Comparison of ENCODE assay signal across 8 cellular contexts in the genomic region with DNA sequence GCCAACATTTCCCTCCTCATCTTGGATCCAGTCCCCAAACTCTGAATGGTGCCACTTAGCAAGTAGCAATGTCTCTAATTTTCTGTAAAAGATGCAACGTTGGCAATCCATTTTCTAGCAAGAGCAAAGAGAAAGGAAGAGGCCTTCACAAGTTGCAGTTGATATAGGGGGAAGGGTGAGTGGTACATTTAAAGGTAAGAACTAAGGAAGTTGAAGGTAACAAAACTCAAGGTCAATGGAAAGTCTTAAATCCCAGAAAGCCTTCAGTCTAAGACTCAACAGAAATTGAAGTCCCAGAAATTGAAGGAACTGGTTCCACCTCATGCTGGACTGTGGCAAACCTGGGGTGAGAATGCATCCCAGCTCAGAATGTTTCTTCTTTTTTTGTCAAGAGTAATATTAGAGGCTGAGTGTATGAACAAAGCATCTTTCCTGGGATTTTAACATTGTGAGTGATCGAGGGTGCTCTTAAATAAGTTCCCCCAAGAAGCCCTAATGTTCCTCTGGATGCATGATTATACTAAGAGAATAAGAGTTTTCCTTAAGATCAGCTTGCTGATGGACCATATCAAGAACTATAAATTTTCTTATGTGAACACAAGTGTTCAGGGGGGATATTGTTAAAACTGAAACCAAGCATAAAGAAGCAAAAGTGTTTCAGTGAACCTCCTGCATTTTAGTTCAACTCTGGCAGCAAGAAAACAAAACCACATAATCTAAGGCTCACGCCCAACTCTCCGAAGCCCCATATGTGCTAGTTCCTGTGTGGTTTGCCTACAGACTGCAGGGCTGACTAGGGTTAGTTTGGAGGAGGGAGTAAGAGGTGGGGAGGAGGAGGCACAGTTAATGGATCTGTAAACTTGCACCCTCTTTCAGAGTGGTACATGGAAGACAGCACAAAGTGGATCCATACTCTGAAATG. TPM values are rescaled to one million over a fixed set of nuclear protein-coding genes. Genes with fewer than 3 reads are reported as not detected.
DNase-seq lines count a peak whose midpoint lies in the region; ATAC-seq and TF ChIP-seq lines count a peak whose summit lies in the region.

A gene (plus strand): TSS at position 779 of the 922 bp plus-strand sequence. CDS start 46,023 bp downstream, outside the sequence.

- WGBS in urinary bladder = 71% methylated on average over 4 of the region's 4 CpGs

- H3K4me3 ChIP-seq in urinary bladder (ENCODE audit: low read depth, low read length) = peak within 1 kb of the TSS; percentile 22
- H3K4me3 ChIP-seq in breast epithelium = no peak within 1 kb of the TSS

- TF ChIP-seq CTCF in breast epithelium (IDR thresholded peaks at IDR 0.05) (no peak), WTC11 (IDR thresholded peaks at IDR 0.05) (no peak)

- H3K4me3 Mint-ChIP-seq in activated naive CD8-positive, alpha-beta T cell treated with anti-CD3 and anti-CD28 coated beads for 36 hours = peak within 1 kb of the TSS; percentile 87
- H3K4me3 Mint-ChIP-seq in WTC11 = no peak within 1 kb of the TSS

- intact Hi-C loops in breast epithelium (cut with DNase I; ENCODE audit: low total_unique reads) = no loop called here

- H3K27me3 Mint-ChIP-seq in activated naive CD8-positive, alpha-beta T cell treated with anti-CD3 and anti-CD28 coated beads for 36 hours = no peaks in the 10 kb centered on the region
- peaks cover 3% of the 10 kb centered on the region for H3K27me3 Mint-ChIP-seq in WTC11 (ENCODE audit: low read depth)

- H3K27ac Mint-ChIP-seq in activated naive CD8-positive, alpha-beta T cell treated with anti-CD3 and anti-CD28 coated beads for 36 hours = peak within 1 kb of the TSS; percentile 99
- no peak within 1 kb of the TSS for H3K27ac Mint-ChIP-seq in WTC11

- DNase-seq in AML-193 (lab: John Stamatoyannopoulos, UW) (peak; percentile 11 to 19), SIG-M5 (lab: John Stamatoyannopoulos, UW) (peak; percentile 9), breast epithelium (ENCODE audit: low spot score in 2 of 2) (no peak), WTC11 (ENCODE audit: low spot score) (no peak), anterior cingulate cortex (lab: John Stamatoyannopoulos, UW) (no peak)
- DNase-seq in activated naive CD8-positive, alpha-beta T cell treated with anti-CD3 and anti-CD28 coated beads for 36 hours = peak; percentile 75

- CTCF ChIA-PET in WTC11 (lab: Charles Lee) = no interaction called here

- H3K9me3 ChIP-seq in breast epithelium = no peaks in the 10 kb centered on the region

- no peak within 1 kb of the TSS for H3K27ac ChIP-seq in urinary bladder (ENCODE audit: low read depth)
- H3K27ac ChIP-seq in breast epithelium = no peak within 1 kb of the TSS

- H3K36me3 ChIP-seq in urinary bladder (ENCODE audit: insufficient read depth) = peaks cover 2% of the 10 kb centered on the region
- no peaks in the 10 kb centered on the region for H3K36me3 ChIP-seq in breast epithelium

- H3K27me3 ChIP-seq in breast epithelium = no peaks in the 10 kb centered on the region

- H3K36me3 Mint-ChIP-seq in activated naive CD8-positive, alpha-beta T cell treated with anti-CD3 and anti-CD28 coated beads for 36 hours = peaks cover 24% of the 10 kb centered on the region
- H3K36me3 Mint-ChIP-seq in WTC11 = no peaks in the 10 kb centered on the region

- H3K4me1 ChIP-seq in urinary bladder (ENCODE audit: insufficient read depth) = no peaks in the 10 kb centered on the region
- no peaks in the 10 kb centered on the region for H3K4me1 ChIP-seq in breast epithelium

- no peaks in the 10 kb centered on the region for H3K9me3 Mint-ChIP-seq in activated naive CD8-positive, alpha-beta T cell treated with anti-CD3 and anti-CD28 coated beads for 36 hours
- H3K9me3 Mint-ChIP-seq in WTC11 = no peaks in the 10 kb centered on the region

- ATAC-seq in GM21390 (IDR thresholded peaks at IDR 0.05; ENCODE audit: unreplicated experiment) (peak; percentile 61), WTC11 (no peak)

- peaks cover 27% of the 10 kb centered on the region for H3K4me1 Mint-ChIP-seq in activated naive CD8-positive, alpha-beta T cell treated with anti-CD3 and anti-CD28 coated beads for 36 hours
- peaks cover 1% of the 10 kb centered on the region; the same call in 1 of the 2 replicates for H3K4me1 Mint-ChIP-seq in WTC11

- POLR2A ChIA-PET in WTC11 (lab: Charles Lee) = no interaction called here

- TF ChIP-seq POLR2A in breast epithelium (IDR thresholded peaks at IDR 0.05) = no peak

TF ChIP-seq in WTC11, 78 proteins besides CTCF, POLR2A, EP300 and RAD21:
- TF ChIP-seq ZNF423 (CRISPR knock-in tag; IDR thresholded peaks at IDR 0.05) (no peak), NFATC4 (CRISPR knock-in tag; IDR thresholded peaks at IDR 0.05) (no peak), RORB (CRISPR knock-in tag; IDR thresholded peaks at IDR 0.05) (no peak)
- TF ChIP-seq, protein P1, sequence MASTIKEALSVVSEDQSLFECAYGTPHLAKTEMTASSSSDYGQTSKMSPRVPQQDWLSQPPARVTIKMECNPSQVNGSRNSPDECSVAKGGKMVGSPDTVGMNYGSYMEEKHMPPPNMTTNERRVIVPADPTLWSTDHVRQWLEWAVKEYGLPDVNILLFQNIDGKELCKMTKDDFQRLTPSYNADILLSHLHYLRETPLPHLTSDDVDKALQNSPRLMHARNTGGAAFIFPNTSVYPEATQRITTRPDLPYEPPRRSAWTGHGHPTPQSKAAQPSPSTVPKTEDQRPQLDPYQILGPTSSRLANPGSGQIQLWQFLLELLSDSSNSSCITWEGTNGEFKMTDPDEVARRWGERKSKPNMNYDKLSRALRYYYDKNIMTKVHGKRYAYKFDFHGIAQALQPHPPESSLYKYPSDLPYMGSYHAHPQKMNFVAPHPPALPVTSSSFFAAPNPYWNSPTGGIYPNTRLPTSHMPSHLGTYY (CRISPR knock-in tag; IDR thresholded peaks at IDR 0.05) = no peak
TF ChIP-seq in WTC11: peak in this region for 0.

RNA-seq across cellular contexts. Expression of the gene that starts here (rescaled TPM):
- 10 to 100 TPM; 65.2 to 65.5 TPM for total RNA-seq in activated naive CD8-positive, alpha-beta T cell treated with anti-CD3 and anti-CD28 coated beads for 36 hours
- 3.2 TPM for total RNA-seq in urinary bladder
- polyA plus RNA-seq in urinary bladder = 1.7 TPM
- 1 to 10 TPM in 2 of 3 donors, under 1 TPM in 1; 0.66 to 8.0 (median 3.5) TPM for total RNA-seq in breast epithelium
- total RNA-seq in WTC11 (2021) = 0.33 to 0.92 TPM (median 0.64 TPM) in 3 replicates

Comparison
In these comparisons a context has a peak if more than half of its experiments do, and no peak if none do; other contexts are left out.
1. RNA of the gene that starts here (total RNA-seq): 65.2 to 65.5 TPM in activated naive CD8-positive, alpha-beta T cell treated with anti-CD3 and anti-CD28 coated beads for 36 hours; 0.66 to 8.0 TPM in breast epithelium, 3.2 TPM in urinary bladder (single experiment) and 0.33 to 0.92 TPM in WTC11; every median in the first group is over 4 times any median in the second.
2. DNase-seq: peak in AML-193 (2 of 2), SIG-M5 (single experiment) and activated naive CD8-positive, alpha-beta T cell treated with anti-CD3 and anti-CD28 coated beads for 36 hours (single experiment); none in breast epithelium (0 of 2), WTC11 (single experiment) and anterior cingulate cortex (0 of 58).